Comparison of ENCODE assay signal across 20 cellular contexts in genomic region chr5:1912951-1913565, GRCh38. TPM values are rescaled to one million over a fixed set of nuclear protein-coding genes. Genes with fewer than 3 reads are reported as not detected.
A peak's percentile ranks its signal among the peaks of the same experiment; 100 is the strongest.
DNase-seq lines count a peak whose midpoint lies in the region; ATAC-seq and TF ChIP-seq lines count a peak whose summit lies in the region.
"Had no signal": no experiment of that assay in that cellular context is flagged by ENCODE, and none has a peak within 500 bp of the region (broad histone marks: within the 10 kb centered on the region; RNA-seq: fewer than 3 reads in every experiment).

No MANE protein-coding gene starts in this region.

- peaks cover 0 to 10% (median 0%) of the 10 kb centered on the region in 11 donors for H3K9me3 ChIP-seq in heart right ventricle
- peaks cover 13% of the 10 kb centered on the region for H3K9me3 ChIP-seq in left ventricle myocardium inferior (replicated peaks)

- no peaks in the 10 kb centered on the region for H3K4me1 ChIP-seq in heart right ventricle
- H3K4me1 ChIP-seq in left ventricle myocardium inferior = no peaks in the 10 kb centered on the region

- H3K36me3 ChIP-seq in heart right ventricle (no peaks in the 10 kb centered on the region), left ventricle myocardium inferior (no peaks in the 10 kb centered on the region)

- H3K27ac ChIP-seq in heart right ventricle = no peak overlapping the region
- H3K27ac ChIP-seq in left ventricle myocardium inferior (replicated peaks) = no peak overlapping the region
- H3K27ac ChIP-seq: 22Rv1 had no signal

- H3K27me3 ChIP-seq in heart right ventricle (peaks cover 0 to 3% (median 0%) of the 10 kb centered on the region in 7 donors), left ventricle myocardium inferior (ENCODE audit: low read depth) (peaks cover 10% of the 10 kb centered on the region)

- no peak overlapping the region for H3K4me3 ChIP-seq in heart right ventricle
- no peak overlapping the region for H3K4me3 ChIP-seq in left ventricle myocardium inferior
- H3K4me3 ChIP-seq: GM12878 had no signal

- no peak for ATAC-seq in heart right ventricle
- no peak for ATAC-seq in left lobe of liver
- no peak for ATAC-seq in GM18520 (IDR thresholded peaks at IDR 0.05; ENCODE audit: unreplicated experiment)
- ATAC-seq: GM12878 had no signal

- intact Hi-C loops in cardiac septum (cut with DNase I) = no loop called here
- intact Hi-C loops in heart right ventricle (cut with DNase I) = no loop called here
- intact Hi-C loops in posterior vena cava (cut with DNase I) = no loop called here
- intact Hi-C loops in left ventricle myocardium inferior (cut with micrococcal nuclease) = no loop called here

- peak; percentile 10 for DNase-seq in cardiac septum (ENCODE audit: low spot score)
- no peak for DNase-seq in heart right ventricle
- DNase-seq in left lobe of liver (ENCODE audit: low spot score) = peak; percentile 24
- peak; percentile 76 for DNase-seq in posterior vena cava (ENCODE audit: low spot score)
- DNase-seq in middle frontal gyrus (ENCODE audit: extremely low spot score, low spot score) = no peak
- no peak for DNase-seq in left ventricle myocardium inferior
- DNase-seq in NOMO-1 treated with dmso at 0.1 percent for 144 hours (lab: John Stamatoyannopoulos, UW; ENCODE audit: unreplicated experiment) = no peak
- DNase-seq: AML-193; C1 segment of cervical spinal cord; Calu3; CD4-positive, alpha-beta T cell; DMS 273 treated with DMSO at 0.1 percent for 48 hours; DMS79; GOT3; H9 had no signal

- 78 to 83% methylated on average over 18 of the region's 18 CpGs for WGBS in heart right ventricle, 2 donors

- TF ChIP-seq CTCF in heart right ventricle (IDR thresholded peaks at IDR 0.05) (no peak), left ventricle myocardium inferior (IDR thresholded peaks at IDR 0.05; ENCODE audit: borderline replicate concordance) (no peak)

RNA-seq across cellular contexts. Expression of gene IRX4, which starts 30.3 kb away (rescaled TPM):
- total RNA-seq in cardiac septum = 12.1 TPM
- 10 to 100 TPM in 8 of 10 donors, 1 to 10 TPM in 2; 9.7 to 19.1 (median 11.7) TPM for total RNA-seq in heart right ventricle
- polyA plus RNA-seq in heart right ventricle = 10 to 100 TPM in 1 of 2 donors, 1 to 10 TPM in 1; 6.1 to 10.2 TPM
- not detected for total RNA-seq in left lobe of liver
- not detected for total RNA-seq in posterior vena cava
- 18.6 TPM for total RNA-seq in left ventricle myocardium inferior
- total RNA-seq: Calu3; CD4-positive, alpha-beta T cell; G401; GM12878; HT1080 had no signal
- polyA plus RNA-seq: GM12878 had no signal

Comparison
In these comparisons a context has a peak if more than half of its experiments do, and no peak if none do; other contexts are left out.
1. DNase-seq: peak in cardiac septum (single experiment), left lobe of liver (single experiment) and posterior vena cava (single experiment); none in heart right ventricle (0 of 2), middle frontal gyrus (single experiment), left ventricle myocardium inferior (single experiment) and NOMO-1 treated with dmso at 0.1 percent for 144 hours (single experiment).
2. RNA of gene IRX4, which starts 30.3 kb away (total RNA-seq): 18.6 TPM in left ventricle myocardium inferior (single experiment), 9.7 to 19.1 TPM in heart right ventricle and 12.1 TPM in cardiac septum (single experiment); not detected in left lobe of liver (single experiment) and not detected in posterior vena cava; every median in the first group is over 10 times any median in the second.